Comparison of ENCODE assay signal across 9 cellular contexts in the genomic region with DNA sequence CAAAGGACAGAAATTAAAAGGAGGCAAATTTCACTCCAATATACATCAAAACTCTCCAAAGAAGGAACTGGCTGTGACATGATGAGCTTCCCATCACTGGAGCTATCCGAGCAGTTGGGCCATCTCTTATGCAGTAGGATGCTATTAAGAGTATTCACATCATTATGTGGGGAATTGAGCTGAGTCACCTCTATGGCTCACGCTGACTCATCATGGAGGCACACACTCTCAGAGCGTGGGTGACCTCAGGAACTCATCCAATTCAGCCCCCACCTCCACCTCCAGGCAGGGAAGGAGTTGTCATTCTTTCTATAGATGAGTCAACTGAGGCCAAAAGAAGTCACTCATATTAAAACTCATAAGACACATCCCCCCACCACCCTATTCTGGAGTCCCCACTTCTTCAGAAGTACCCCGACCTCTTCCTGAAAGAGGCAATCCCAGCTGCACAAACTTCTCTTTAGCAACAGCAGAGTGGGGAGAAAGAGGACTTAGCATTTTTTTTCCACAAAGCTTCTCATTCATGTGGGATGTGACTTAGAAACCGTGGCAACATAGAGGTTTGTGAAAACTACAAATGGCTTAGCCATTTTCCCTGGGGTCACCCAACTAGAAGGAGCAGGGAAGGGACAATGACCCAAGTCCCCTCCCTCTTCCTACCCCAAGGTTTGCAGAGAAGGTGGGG. TPM values are rescaled to one million over a fixed set of nuclear protein-coding genes. Genes with fewer than 3 reads are reported as not detected.
DNase-seq lines count a peak whose midpoint lies in the region; ATAC-seq, FAIRE-seq and TF ChIP-seq lines count a peak whose summit lies in the region.
"Had no signal": no experiment of that assay in that cellular context is flagged by ENCODE, and none has a peak within 500 bp of the region (broad histone marks: within the 10 kb centered on the region; RNA-seq: fewer than 3 reads in every experiment).

No MANE protein-coding gene starts in this region.

- H3K27me3 ChIP-seq in H1 (replicated peaks in 1 of 4; ENCODE audit: control insufficient read depth in 3 of 4, extremely low read depth in 1 of 4, insufficient read depth in 3 of 4, low read length in 3 of 4), result no peaks in the 10 kb centered on the region

- no peak overlapping the region for H3K18ac ChIP-seq in H1 (ENCODE audit: extremely low read depth, low read length)

- no peak overlapping the region for H2BK15ac ChIP-seq in H1 (ENCODE audit: low read length)

- no peaks in the 10 kb centered on the region for H3K4me1 Mint-ChIP-seq in glutamatergic neuron (ENCODE audit: low read depth, unreplicated experiment)

- no peak overlapping the region for H3K4me2 ChIP-seq in H1 (ENCODE audit: insufficient read depth in 1 of 2, low read depth in 2 of 2, low read length in 2 of 2)

- H3K23me2 ChIP-seq in H1 (ENCODE audit: low read depth, low read length), result no peaks in the 10 kb centered on the region

- no peak for TF ChIP-seq EP300 in H1 (IDR thresholded peaks at IDR 0.05; ENCODE audit: borderline replicate concordance in 1 of 2, low read depth in 2 of 2, low read length in 2 of 2)

- no peaks in the 10 kb centered on the region for H3K36me3 ChIP-seq in H1 (ENCODE audit: control insufficient read depth in 2 of 4, insufficient read depth in 4 of 4, low read length in 3 of 4)

- no peak overlapping the region for H4K5ac ChIP-seq in H1 (ENCODE audit: insufficient read length, low read depth, low read length)

- no peak for TF ChIP-seq RAD21 in H1 (IDR thresholded peaks at IDR 0.05 in 1 of 2, conservative IDR thresholded peaks at IDR 0.05 in 1 of 2; ENCODE audit: low read depth in 2 of 2, low read length in 2 of 2)

- no peaks in the 10 kb centered on the region for H4K20me1 ChIP-seq in H1 (replicated peaks in 1 of 2; ENCODE audit: control insufficient read depth in 1 of 2, insufficient read depth in 2 of 2, low read length in 2 of 2)

- H3K4me3 Mint-ChIP-seq in glutamatergic neuron (ENCODE audit: unreplicated experiment), result no peak overlapping the region
- H3K4me3 Mint-ChIP-seq: activated naive CD4-positive, alpha-beta T cell treated with anti-CD3 and anti-CD28 coated beads, Interleukin-2, amount 50 U/mL, for 24 hours had no signal

- no peak overlapping the region for H3K4ac ChIP-seq in H1 (replicated peaks; ENCODE audit: insufficient read length, low read depth, low read length)

- H3K9ac ChIP-seq in H1 (replicated peaks in 1 of 4; ENCODE audit: extremely low read depth in 1 of 4, low read depth in 3 of 4, low read length in 3 of 4), result no peak overlapping the region

- H3K4me1 ChIP-seq in H1 (replicated peaks in 1 of 4; ENCODE audit: control insufficient read depth in 3 of 4, insufficient read depth in 4 of 4, low read length in 3 of 4), result no peaks in the 10 kb centered on the region

- H3K9me3 Mint-ChIP-seq in glutamatergic neuron (ENCODE audit: unreplicated experiment), result peaks cover 6% of the 10 kb centered on the region
- H3K9me3 Mint-ChIP-seq: activated naive CD4-positive, alpha-beta T cell treated with anti-CD3 and anti-CD28 coated beads, Interleukin-2, amount 50 U/mL, for 24 hours had no signal

- no peaks in the 10 kb centered on the region for H3K79me1 ChIP-seq in H1 (ENCODE audit: low read depth, low read length)

- no peak overlapping the region for H2AFZ ChIP-seq in H1 (ENCODE audit: low read length)

- FAIRE-seq in H1 (lab: Jason Lieb, UNC), result no peak

- TF ChIP-seq CTCF in H1 (IDR thresholded peaks at IDR 0.05; ENCODE audit: control extremely low read depth in 1 of 3, insufficient read depth in 1 of 3, low read depth in 1 of 3, low read length in 3 of 3), result no peak
- TF ChIP-seq CTCF in coronary artery (IDR thresholded peaks at IDR 0.05), result no peak
- TF ChIP-seq CTCF in glutamatergic neuron (IDR thresholded peaks at IDR 0.05; ENCODE audit: partially characterized antibody, unreplicated experiment), result no peak

- no peak overlapping the region for H3K4me3 ChIP-seq in H1 (ENCODE audit: extremely low read depth in 1 of 4, insufficient read depth in 2 of 4, low read depth in 3 of 4, low read length in 4 of 4)
- H3K4me3 ChIP-seq in coronary artery, result no peak overlapping the region

- CTCF ChIA-PET in H1 (lab: Charles Lee; ENCODE audit: partially characterized antibody), result interaction anchor here (0.9 to 1.0 kb wide), 2 partner anchors 68 to 552 kb away, joined by 3 to 4 read pairs; no protein-coding TSS in a partner anchor

- no peaks in the 10 kb centered on the region for H3K79me2 ChIP-seq in H1 (ENCODE audit: control insufficient read depth in 1 of 2, insufficient read depth in 2 of 2, low read length in 2 of 2)

- H2AK5ac ChIP-seq in H1 (ENCODE audit: low read depth, low read length), result no peak overlapping the region

- no peak overlapping the region for H2BK12ac ChIP-seq in H1 (ENCODE audit: low read depth, low read length)

- peaks cover 6% of the 10 kb centered on the region for H3K27me3 Mint-ChIP-seq in glutamatergic neuron (ENCODE audit: unreplicated experiment)
- H3K27me3 Mint-ChIP-seq: activated naive CD4-positive, alpha-beta T cell treated with anti-CD3 and anti-CD28 coated beads, Interleukin-2, amount 50 U/mL, for 24 hours had no signal

- H3K14ac ChIP-seq in H1 (ENCODE audit: insufficient read length), result no peak overlapping the region

- no peaks in the 10 kb centered on the region for H3K36me3 Mint-ChIP-seq in glutamatergic neuron (ENCODE audit: unreplicated experiment)
- H3K36me3 Mint-ChIP-seq: activated naive CD4-positive, alpha-beta T cell treated with anti-CD3 and anti-CD28 coated beads, Interleukin-2, amount 50 U/mL, for 24 hours had no signal

- DNase-seq in A172 (ENCODE audit: low spot score) (peak; percentile 99), OCI-M1 (lab: John Stamatoyannopoulos, UW) (peak; percentile 8), H1 (ENCODE audit: low read depth in 1 of 2, low spot score in 2 of 2) (no peak), coronary artery (ENCODE audit: low spot score) (no peak), glutamatergic neuron (no peak)
- DNase-seq in stimulated activated CD4-positive, alpha-beta T cell treated with anti-CD3 and anti-CD28 coated beads, Interleukin-15, amount 100 ng/mL, for 48 hours (ENCODE audit: low read depth in 2 of 2), result peak; percentile 67 to 71

- TF ChIP-seq POLR2A in H1 (IDR thresholded peaks at IDR 0.05; ENCODE audit: control extremely low read depth in 1 of 2, low read depth in 2 of 2, low read length in 2 of 2), result no peak

- H4K91ac ChIP-seq in H1 (replicated peaks; ENCODE audit: insufficient read length, low read length), result no peak overlapping the region

- no peak overlapping the region for H3K27ac Mint-ChIP-seq in glutamatergic neuron (ENCODE audit: unreplicated experiment)
- H3K27ac Mint-ChIP-seq: activated naive CD4-positive, alpha-beta T cell treated with anti-CD3 and anti-CD28 coated beads, Interleukin-2, amount 50 U/mL, for 24 hours had no signal

- WGBS in H1 (ENCODE audit: extremely low coverage in 1 of 2, insufficient coverage in 1 of 2, insufficient read length in 1 of 2, insufficient replicate concordance in 2 of 2, low coverage in 1 of 2, low lambda C conversion rate in 2 of 2, missing lambda C conversion rate in 1 of 2), 2 experiments, result 93% methylated on average over 5 of the region's 5 CpGs; no CpG with 5 or more reads in 1 of the 2 experiments

- no peak overlapping the region for H3K56ac ChIP-seq in H1 (replicated peaks; ENCODE audit: insufficient read length, low read depth, low read length)

- POLR2A ChIA-PET in H1 (lab: Charles Lee; ENCODE audit: partially characterized antibody), result interaction anchor here (0.7 kb wide), 1 partner anchor 265 kb away, joined by 3 read pairs; no protein-coding TSS in a partner anchor

- H3K23ac ChIP-seq in H1 (ENCODE audit: insufficient read length), result no peak overlapping the region

- no peaks in the 10 kb centered on the region for H3K9me3 ChIP-seq in H1 (ENCODE audit: insufficient read depth in 2 of 2, low read depth in 1 of 2, low read length in 1 of 2)

- no peak overlapping the region for H2BK20ac ChIP-seq in H1 (ENCODE audit: low read length)

- H2BK120ac ChIP-seq in H1 (replicated peaks; ENCODE audit: low read depth, low read length), result no peak overlapping the region

- H2BK5ac ChIP-seq in H1 (ENCODE audit: low read depth, low read length), result no peak overlapping the region

- ATAC-seq in GM19463 (IDR thresholded peaks at IDR 0.05; ENCODE audit: unreplicated experiment) (peak; percentile 85), GM19324 (IDR thresholded peaks at IDR 0.05; ENCODE audit: low FRiP score, unreplicated experiment) (no peak)

- no peak overlapping the region for H3K27ac ChIP-seq in H1 (ENCODE audit: low read depth, low read length)
- no peak overlapping the region for H3K27ac ChIP-seq in coronary artery

- no peak overlapping the region for H4K8ac ChIP-seq in H1 (ENCODE audit: extremely low read depth, insufficient read depth, low read length)

TF ChIP-seq in H1, 55 proteins besides CTCF, POLR2A, EP300 and RAD21:
- TF ChIP-seq NANOG (IDR thresholded peaks at IDR 0.05; ENCODE audit: insufficient read depth, low read depth, low read length, poor library complexity, severe bottlenecking) (no peak), SIN3A (conservative IDR thresholded peaks at IDR 0.05 in 1 of 2, IDR thresholded peaks at IDR 0.05 in 1 of 2; ENCODE audit: low read depth in 1 of 2, low read length in 2 of 2) (no peak), SP4 (IDR thresholded peaks at IDR 0.05; ENCODE audit: low read length) (no peak), MAFK (IDR thresholded peaks at IDR 0.05; ENCODE audit: low read depth, low read length) (peak; percentile 61; the same call in 1 of the 2 replicates), HDAC6 (IDR thresholded peaks at IDR 0.05; ENCODE audit: low read depth, low read length) (no peak), BACH1 (IDR thresholded peaks at IDR 0.05; ENCODE audit: low read length) (peak; percentile 95)
TF ChIP-seq in H1: peak in this region for 2.

RNA-seq across cellular contexts. Expression of gene ABCC12, which starts 32.5 kb away (rescaled TPM):
- not detected in 2 replicates for total RNA-seq in A172 (2014; rRNA removed; shearing (Covaris generic))
- total RNA-seq in H1 (2021; fragmentation: NEBNext Ultra II Directional; extraction: Animal tissue kit (Norgen Biotek cat#: 25700)), result not detected in 2 replicates
- 0.02 and 0.05 TPM in 2 replicates for polyA plus RNA-seq in H1 (2011; rRNA removed)
- 0.04 TPM for polyA plus RNA-seq in H1 (2011; cell fraction: cytosol; rRNA removed)
- polyA plus RNA-seq in H1 (2011; cell fraction: nucleus; rRNA removed), result 0.09 TPM
- polyA plus RNA-seq in H1 (2012, experiment 1 of 2), result not detected in 4 replicates
- not detected for polyA plus RNA-seq in H1 (2012, experiment 2 of 2)
- not detected for polyA plus RNA-seq in H1 (2013, experiment 1 of 2)
- polyA plus RNA-seq in H1 (2013, experiment 2 of 2), result 0.02 TPM
- 0.16 TPM in 1 of 2 replicates, not detected in the other for polyA minus RNA-seq in H1 (2011; rRNA and poly(A)+ RNA removed)
- polyA minus RNA-seq in H1 (2011; cell fraction: cytosol; rRNA and poly(A)+ RNA removed), result not detected
- polyA minus RNA-seq in H1 (2011; cell fraction: nucleus; rRNA and poly(A)+ RNA removed), result not detected
- not detected for total RNA-seq in glutamatergic neuron (ENCODE audit: unreplicated experiment)

Comparison
In these comparisons a context has a peak if more than half of its experiments do, and no peak if none do; other contexts are left out.
1. DNase-seq: peak in A172 (single experiment), OCI-M1 (single experiment) and stimulated activated CD4-positive, alpha-beta T cell treated with anti-CD3 and anti-CD28 coated beads, Interleukin-15, amount 100 ng/mL, for 48 hours (2 of 2); none in H1 (0 of 2), coronary artery (single experiment) and glutamatergic neuron (single experiment).